Comparison of ENCODE assay signal across 19 cellular contexts in genomic region chr15:93040288-93041158, GRCh38. TPM values are rescaled to one million over a fixed set of nuclear protein-coding genes. Genes with fewer than 3 reads are reported as not detected.
A peak's percentile ranks its signal among the peaks of the same experiment; 100 is the strongest.
DNase-seq lines count a peak whose midpoint lies in the region; ATAC-seq and TF ChIP-seq lines count a peak whose summit lies in the region.
"Had no signal": no experiment of that assay in that cellular context is flagged by ENCODE, and none has a peak within 500 bp of the region (broad histone marks: within the 10 kb centered on the region; RNA-seq: fewer than 3 reads in every experiment).

No MANE protein-coding gene starts in this region.

- H3K18ac ChIP-seq in neuronal stem cell (ENCODE audit: low read length): peak overlapping the region; percentile 25

- H2BK12ac ChIP-seq in neuronal stem cell (ENCODE audit: low read length): no peak overlapping the region

- H2BK15ac ChIP-seq in neuronal stem cell (ENCODE audit: low read length): no peak overlapping the region

- H3K9me3 Mint-ChIP-seq in endodermal cell: peaks cover 6% of the 10 kb centered on the region
- H3K9me3 Mint-ChIP-seq: activated CD4-positive, alpha-beta memory T cell treated with anti-CD3 and anti-CD28 coated beads for 36 hours; activated naive CD8-positive, alpha-beta T cell treated with anti-CD3 and anti-CD28 coated beads, Interleukin-2, amount 10 ng/mL, durations not matched to agents 7 days and 5 days; activated T-cell treated with anti-CD3 and anti-CD28 coated beads, Interleukin-2, amount 50 U/mL, for 72 hours; T-cell had no signal

- H3K36me3 ChIP-seq in H7 (replicated peaks; ENCODE audit: control insufficient read depth, insufficient read depth, low read length): peaks cover 5% of the 10 kb centered on the region
- peaks cover 12% of the 10 kb centered on the region for H3K36me3 ChIP-seq in endodermal cell (ENCODE audit: control insufficient read depth, insufficient read depth, low read length)
- H3K36me3 ChIP-seq in neuronal stem cell (replicated peaks in 1 of 2; ENCODE audit: control insufficient read depth in 2 of 2, insufficient read depth in 2 of 2, low read length in 2 of 2): peaks cover 26 to 42% of the 10 kb centered on the region in 2 donors
- H3K36me3 ChIP-seq: WERI-Rb-1 had no signal

- no peak overlapping the region for H2AFZ ChIP-seq in neuronal stem cell (ENCODE audit: low read length)

- no peak overlapping the region for H3K27ac Mint-ChIP-seq in endodermal cell
- H3K27ac Mint-ChIP-seq: activated CD4-positive, alpha-beta memory T cell treated with anti-CD3 and anti-CD28 coated beads for 36 hours; activated naive CD8-positive, alpha-beta T cell treated with anti-CD3 and anti-CD28 coated beads, Interleukin-2, amount 10 ng/mL, durations not matched to agents 7 days and 5 days; activated T-cell treated with anti-CD3 and anti-CD28 coated beads, Interleukin-2, amount 50 U/mL, for 72 hours; T-cell had no signal

- H3K9me3 ChIP-seq in endodermal cell (ENCODE audit: control insufficient read depth, low read length): no peaks in the 10 kb centered on the region
- peaks cover 0 to 6% of the 10 kb centered on the region in 2 donors for H3K9me3 ChIP-seq in neuronal stem cell (replicated peaks in 1 of 2; ENCODE audit: control insufficient read depth in 2 of 2, insufficient read depth in 1 of 2, low read depth in 1 of 2, low read length in 2 of 2)
- H3K9me3 ChIP-seq: vagina had no signal

- no peak overlapping the region for H2BK120ac ChIP-seq in neuronal stem cell (ENCODE audit: low read depth, low read length)

- H3K4me1 Mint-ChIP-seq in endodermal cell: peaks cover 3% of the 10 kb centered on the region

- H3K27me3 Mint-ChIP-seq in endodermal cell (ENCODE audit: insufficient read depth): no peaks in the 10 kb centered on the region
- H3K27me3 Mint-ChIP-seq: activated CD4-positive, alpha-beta memory T cell treated with anti-CD3 and anti-CD28 coated beads for 36 hours had no signal

- H3K4ac ChIP-seq in neuronal stem cell (ENCODE audit: low read length): no peak overlapping the region

- no peak for ATAC-seq in HG02973 (IDR thresholded peaks at IDR 0.05; ENCODE audit: unreplicated experiment)
- ATAC-seq: activated T-cell treated with anti-CD3 and anti-CD28 coated beads, Interleukin-2, amount 50 U/mL, for 72 hours; T-cell had no signal

- H3K27ac ChIP-seq in endodermal cell (ENCODE audit: low read depth, low read length) (peak overlapping the region; percentile 44), neuronal stem cell (replicated peaks; ENCODE audit: low read length) (no peak overlapping the region)
- H3K27ac ChIP-seq: dorsolateral prefrontal cortex, vagina, WERI-Rb-1 had no signal

- H3K79me1 ChIP-seq in neuronal stem cell (ENCODE audit: low read depth, low read length): peaks cover 18% of the 10 kb centered on the region

- no peak overlapping the region for H3K9ac ChIP-seq in endodermal cell (ENCODE audit: extremely low read depth, low read length, poor library complexity, severe bottlenecking)
- H3K9ac ChIP-seq in neuronal stem cell (ENCODE audit: low read depth, low read length, poor library complexity): no peak overlapping the region

- H3K4me2 ChIP-seq in neuronal stem cell (ENCODE audit: insufficient read depth, low read length, poor library complexity, severe bottlenecking): no peak overlapping the region

- H3K14ac ChIP-seq in neuronal stem cell (ENCODE audit: low read length): no peak overlapping the region

- no peak overlapping the region for H4K8ac ChIP-seq in neuronal stem cell (ENCODE audit: low read depth, low read length)

- H3K23ac ChIP-seq in neuronal stem cell (ENCODE audit: low read depth, low read length, poor library complexity): no peak overlapping the region

- no peak for TF ChIP-seq CTCF in endodermal cell (conservative IDR thresholded peaks at IDR 0.05)

- no peak overlapping the region for H3K4me3 ChIP-seq in H7 (ENCODE audit: insufficient read depth, low read depth, low read length)
- no peak overlapping the region for H3K4me3 ChIP-seq in endodermal cell (ENCODE audit: low read length)
- H3K4me3 ChIP-seq in neuronal stem cell (ENCODE audit: low read length in 2 of 2): no peak overlapping the region
- H3K4me3 ChIP-seq: dorsolateral prefrontal cortex, vagina had no signal

- DNase-seq in AML-193 (lab: John Stamatoyannopoulos, UW) (peak; percentile 76 to 77), H7 (peak; percentile 33), endodermal cell (no peak), neuronal stem cell (ENCODE audit: low spot score) (no peak), T-helper 2 cell (no peak), hepatic stellate cell (ENCODE audit: low spot score) (no peak), RKO (ENCODE audit: low spot score) (no peak)
- DNase-seq: activated CD4-positive, alpha-beta memory T cell treated with anti-CD3 and anti-CD28 coated beads for 36 hours; activated naive CD8-positive, alpha-beta T cell treated with anti-CD3 and anti-CD28 coated beads, Interleukin-2, amount 10 ng/mL, durations not matched to agents 7 days and 5 days; activated T-cell treated with anti-CD3 and anti-CD28 coated beads, Interleukin-2, amount 50 U/mL, for 72 hours; mammary epithelial cell; NCI-H1048; NCI-H2107; NCI-H526 treated with DMSO at 0.1 percent for 48 hours; T-cell; WERI-Rb-1 had no signal

- H2AK5ac ChIP-seq in neuronal stem cell (ENCODE audit: low read depth, low read length): no peak overlapping the region

- H2BK5ac ChIP-seq in neuronal stem cell (ENCODE audit: low read length): no peak overlapping the region

- H3K4me3 Mint-ChIP-seq in endodermal cell: no peak overlapping the region
- H3K4me3 Mint-ChIP-seq: activated CD4-positive, alpha-beta memory T cell treated with anti-CD3 and anti-CD28 coated beads for 36 hours; activated naive CD8-positive, alpha-beta T cell treated with anti-CD3 and anti-CD28 coated beads, Interleukin-2, amount 10 ng/mL, durations not matched to agents 7 days and 5 days; activated T-cell treated with anti-CD3 and anti-CD28 coated beads, Interleukin-2, amount 50 U/mL, for 72 hours; T-cell had no signal

- no peaks in the 10 kb centered on the region for H3K4me1 ChIP-seq in endodermal cell (ENCODE audit: control insufficient read depth, insufficient read depth, low read length)
- H3K4me1 ChIP-seq in neuronal stem cell (ENCODE audit: control insufficient read depth in 2 of 2, insufficient read depth in 1 of 2, low read depth in 1 of 2, low read length in 2 of 2): peaks cover 7 to 22% of the 10 kb centered on the region in 2 donors

- H3K27me3 ChIP-seq in H7 (ENCODE audit: control insufficient read depth, insufficient read depth, low read length) (no peaks in the 10 kb centered on the region), endodermal cell (ENCODE audit: control insufficient read depth, insufficient read depth, low read length, poor library complexity, severe bottlenecking) (no peaks in the 10 kb centered on the region), neuronal stem cell (ENCODE audit: control insufficient read depth in 3 of 3, insufficient read depth in 3 of 3, low read depth in 1 of 3, low read length in 3 of 3) (no peaks in the 10 kb centered on the region)
- H3K27me3 ChIP-seq: dorsolateral prefrontal cortex, vagina had no signal

- WGBS in endodermal cell (ENCODE audit: insufficient coverage in 1 of 2, insufficient read length in 1 of 2), 2 experiments: 95% methylated on average over 18 to 20 of the region's 20 CpGs
- WGBS in neuronal stem cell (ENCODE audit: extremely low coverage in 2 of 2, insufficient read length in 2 of 2, insufficient replicate concordance in 1 of 2), 2 donors: no CpG with 5 or more reads among the region's 20 CpGs

- no peak overlapping the region for H4K91ac ChIP-seq in neuronal stem cell (ENCODE audit: low read depth, low read length, poor library complexity)

- peaks cover 37% of the 10 kb centered on the region for H3K36me3 Mint-ChIP-seq in endodermal cell (ENCODE audit: low read depth)
- H3K36me3 Mint-ChIP-seq: activated CD4-positive, alpha-beta memory T cell treated with anti-CD3 and anti-CD28 coated beads for 36 hours; activated naive CD8-positive, alpha-beta T cell treated with anti-CD3 and anti-CD28 coated beads, Interleukin-2, amount 10 ng/mL, durations not matched to agents 7 days and 5 days; T-cell had no signal

RNA-seq across cellular contexts. Expression of gene RGMA, which starts 48.5 kb away (rescaled TPM):
- total RNA-seq in H7 (2014; rRNA removed; shearing (Covaris generic)): 32.6 and 34.3 TPM in 2 replicates
- 10 to 100 TPM; 37.7 to 67.1 TPM for total RNA-seq in endodermal cell
- 64.3 TPM for polyA plus RNA-seq in endodermal cell (2013, experiment 1 of 2)
- polyA plus RNA-seq in endodermal cell (2013, experiment 2 of 2): 48.1 TPM
- polyA plus RNA-seq in neuronal stem cell (2013, experiment 1 of 2): 196 TPM
- 194 TPM for polyA plus RNA-seq in neuronal stem cell (2013, experiment 2 of 2)

Comparison
In these comparisons a context has a peak if more than half of its experiments do, and no peak if none do; other contexts are left out.
1. DNase-seq: peak in AML-193 (2 of 2) and H7 (single experiment); none in endodermal cell (single experiment), neuronal stem cell (single experiment), T-helper 2 cell (0 of 5), hepatic stellate cell (single experiment) and RKO (single experiment).